ENCODE assay signal across 1 cellular context in genomic region chr3:94928921-94929320, GRCh38.
TF ChIP-seq lines count a peak whose summit lies in the region.

No MANE protein-coding gene starts in this region.

TF ChIP-seq in HEK293, 187 proteins besides CTCF, POLR2A, EP300 and RAD21 (continued from another document and continues in another):
- no peak for TF ChIP-seq ZNF18 (tag by site-specific recombination; IDR thresholded peaks at IDR 0.05)
- TF ChIP-seq ZNF423 (tag by site-specific recombination; IDR thresholded peaks at IDR 0.05): no peak
- no peak for TF ChIP-seq GLIS2 (tag by site-specific recombination; IDR thresholded peaks at IDR 0.05)
- TF ChIP-seq KLF9 (tag by site-specific recombination; IDR thresholded peaks at IDR 0.05; ENCODE audit: low read depth): no peak
- TF ChIP-seq ZNF837 (tag by site-specific recombination; IDR thresholded peaks at IDR 0.05): no peak
- TF ChIP-seq KLF1 (tag by site-specific recombination; IDR thresholded peaks at IDR 0.05): no peak
- 0 out of 2 replicates have a peak, but pooled peaks have one; percentile 14 for TF ChIP-seq HIC1 (tag by site-specific recombination; IDR thresholded peaks at IDR 0.05)
- TF ChIP-seq ZNF585B (tag by site-specific recombination; IDR thresholded peaks at IDR 0.05): no peak
- peak; percentile 32 for TF ChIP-seq SETDB1 (IDR thresholded peaks at IDR 0.05; ENCODE audit: insufficient read length, low read length)
- TF ChIP-seq KLF16 (tag by site-specific recombination; IDR thresholded peaks at IDR 0.05): no peak
- TF ChIP-seq KLF17 (tag by site-specific recombination; IDR thresholded peaks at IDR 0.05): no peak
- peak; percentile 15; the same call in 1 of the 2 replicates for TF ChIP-seq PRDM6 (tag by site-specific recombination; IDR thresholded peaks at IDR 0.05)
- no peak for TF ChIP-seq ZNF701 (tag by site-specific recombination; IDR thresholded peaks at IDR 0.05)
- no peak for TF ChIP-seq ZNF544 (tag by site-specific recombination; IDR thresholded peaks at IDR 0.05)
- TF ChIP-seq ZNF404 (tag by site-specific recombination; IDR thresholded peaks at IDR 0.05): no peak
- TF ChIP-seq ZNF148 (tag by site-specific recombination; IDR thresholded peaks at IDR 0.05; ENCODE audit: borderline replicate concordance): no peak
- TF ChIP-seq ZNF24 (tag by site-specific recombination; IDR thresholded peaks at IDR 0.05): peak; percentile 67; the same call in 1 of the 2 replicates
- TF ChIP-seq ZNF366 (tag by site-specific recombination; conservative IDR thresholded peaks at IDR 0.05): peak; percentile 43
- TF ChIP-seq ZNF501 (tag by site-specific recombination; IDR thresholded peaks at IDR 0.05): no peak
- no peak for TF ChIP-seq HOXA7 (CRISPR knock-in tag; IDR thresholded peaks at IDR 0.05; ENCODE audit: borderline replicate concordance)
- TF ChIP-seq TRIM28 (IDR thresholded peaks at IDR 0.05; ENCODE audit: borderline replicate concordance, low read length): no peak
- TF ChIP-seq ZBTB21 (tag by site-specific recombination; IDR thresholded peaks at IDR 0.05): peak; percentile 62; the same call in 1 of the 2 replicates
- no peak for TF ChIP-seq ZNF658 (tag by site-specific recombination; IDR thresholded peaks at IDR 0.05)
- TF ChIP-seq ZNF324 (tag by site-specific recombination; IDR thresholded peaks at IDR 0.05): no peak
- no peak for TF ChIP-seq ZNF513 (tag by site-specific recombination; IDR thresholded peaks at IDR 0.05)
- no peak for TF ChIP-seq ZNF514 (tag by site-specific recombination; IDR thresholded peaks at IDR 0.05)
- TF ChIP-seq ZNF350 (tag by site-specific recombination; IDR thresholded peaks at IDR 0.05): no peak
- no peak for TF ChIP-seq FEZF1 (tag by site-specific recombination; IDR thresholded peaks at IDR 0.05)
- TF ChIP-seq ZNF2 (tag by site-specific recombination; IDR thresholded peaks at IDR 0.05): no peak
- TF ChIP-seq ZNF175 (tag by site-specific recombination; IDR thresholded peaks at IDR 0.05): no peak
- TF ChIP-seq ZNF621 (tag by site-specific recombination; IDR thresholded peaks at IDR 0.05): no peak
- TF ChIP-seq ZBTB1 (tag by site-specific recombination; IDR thresholded peaks at IDR 0.05): no peak
- no peak for TF ChIP-seq ZFHX2 (tag by site-specific recombination; conservative IDR thresholded peaks at IDR 0.05)
- TF ChIP-seq ZNF221 (tag by site-specific recombination; IDR thresholded peaks at IDR 0.05; ENCODE audit: borderline replicate concordance): no peak
- no peak for TF ChIP-seq GLI2 (tag by site-specific recombination; IDR thresholded peaks at IDR 0.05; ENCODE audit: borderline replicate concordance, low read depth)
- TF ChIP-seq ZNF76 (tag by site-specific recombination; IDR thresholded peaks at IDR 0.05; ENCODE audit: borderline replicate concordance, low read depth): no peak
- no peak for TF ChIP-seq ZBTB10 (tag by site-specific recombination; IDR thresholded peaks at IDR 0.05)
- TF ChIP-seq ZNF747 (tag by site-specific recombination; IDR thresholded peaks at IDR 0.05): no peak
- no peak for TF ChIP-seq ZNF121 (tag by site-specific recombination; IDR thresholded peaks at IDR 0.05)
- 0 out of 2 replicates have a peak, but pooled peaks have one; percentile 17 for TF ChIP-seq ZNF518A (tag by site-specific recombination; conservative IDR thresholded peaks at IDR 0.05; ENCODE audit: low read depth)
- peak; percentile 83 for TF ChIP-seq ZEB2 (tag by site-specific recombination; IDR thresholded peaks at IDR 0.05)
- TF ChIP-seq ZNF623 (tag by site-specific recombination; IDR thresholded peaks at IDR 0.05): no peak
- no peak for TF ChIP-seq ZNF37A (tag by site-specific recombination; IDR thresholded peaks at IDR 0.05)
- no peak for TF ChIP-seq ZNF548 (tag by site-specific recombination; IDR thresholded peaks at IDR 0.05)
- TF ChIP-seq SP7 (tag by site-specific recombination; IDR thresholded peaks at IDR 0.05): peak; percentile 41; the same call in 1 of the 2 replicates
- no peak for TF ChIP-seq ZNF777 (tag by site-specific recombination; IDR thresholded peaks at IDR 0.05; ENCODE audit: borderline replicate concordance)
- no peak for TF ChIP-seq EGR2 (tag by site-specific recombination; IDR thresholded peaks at IDR 0.05; ENCODE audit: low read depth)
